ENCODE assay signal across 8 cellular contexts in genomic region chr4:80335226-80335553, GRCh38. TPM values are rescaled to one million over a fixed set of nuclear protein-coding genes. Genes with fewer than 3 reads are reported as not detected.
DNase-seq lines count a peak whose midpoint lies in the region; ATAC-seq and TF ChIP-seq lines count a peak whose summit lies in the region.

No MANE protein-coding gene starts in this region.

- H3K4me2 ChIP-seq in HCT116 (ENCODE audit: low read length) (peak overlapping the region; percentile 91), hepatocyte (peak overlapping the region; percentile 99), skeletal muscle satellite cell (ENCODE audit: low read length) (peak overlapping the region; percentile 94)

- H3K27me3 ChIP-seq in HCT116 (ENCODE audit: insufficient read depth, low read length) = peaks cover 47% of the 10 kb centered on the region
- H3K27me3 ChIP-seq in hepatocyte = peaks cover 44% of the 10 kb centered on the region
- H3K27me3 ChIP-seq in skeletal muscle satellite cell (ENCODE audit: control insufficient read depth, insufficient read depth, low read length) = no peaks in the 10 kb centered on the region

- no peak overlapping the region for H3K27ac ChIP-seq in HCT116 (ENCODE audit: low read depth, low read length)
- H3K27ac ChIP-seq in hepatocyte = no peak overlapping the region

- TF ChIP-seq CTCF in HCT116 (IDR thresholded peaks at IDR 0.05 in 2 of 3, conservative IDR thresholded peaks at IDR 0.05 in 1 of 3; ENCODE audit: borderline replicate concordance in 1 of 3, insufficient read depth in 1 of 3, low read depth in 2 of 3, low read length in 2 of 3) (no peak), hepatocyte (IDR thresholded peaks at IDR 0.05; ENCODE audit: poor library complexity) (no peak), GM20000 (IDR thresholded peaks at IDR 0.05; ENCODE audit: extremely low read depth, missing control alignments) (no peak)
- TF ChIP-seq CTCF in activated CD8-positive, alpha-beta T cell treated with anti-CD3 and anti-CD28 coated beads for 36 hours (IDR thresholded peaks at IDR 0.05) = no peak

- peaks cover 14% of the 10 kb centered on the region for H3K27me3 Mint-ChIP-seq in activated CD8-positive, alpha-beta T cell treated with anti-CD3 and anti-CD28 coated beads for 36 hours

- 17% methylated on average over 3 of the region's 3 CpGs for WGBS in hepatocyte (ENCODE audit: low lambda C conversion rate, missing lambda C conversion rate)

- CTCF ChIA-PET in HCT116 (lab: Charles Lee) = interaction anchor here (0.9 to 2.4 kb wide), 4 partner anchors 31 to 1382 kb away, joined by 3 to 25 read pairs (median 6); no protein-coding TSS in a partner anchor
- CTCF ChIA-PET in activated CD8-positive, alpha-beta T cell treated with anti-CD3 and anti-CD28 coated beads for 36 hours (lab: Charles Lee) = no interaction called here

- H3K4me3 Mint-ChIP-seq in activated CD8-positive, alpha-beta T cell treated with anti-CD3 and anti-CD28 coated beads for 36 hours = peak overlapping the region; percentile 75

- no peaks in the 10 kb centered on the region for H4K20me1 ChIP-seq in HCT116 (ENCODE audit: insufficient read depth)
- no peaks in the 10 kb centered on the region for H4K20me1 ChIP-seq in hepatocyte (ENCODE audit: insufficient read depth, poor library complexity, severe bottlenecking)

- no peak overlapping the region for H3K27ac Mint-ChIP-seq in activated CD8-positive, alpha-beta T cell treated with anti-CD3 and anti-CD28 coated beads for 36 hours

- no peaks in the 10 kb centered on the region for H3K9me3 ChIP-seq in HCT116 (ENCODE audit: control insufficient read depth in 1 of 2, insufficient read depth in 1 of 2, low read depth in 1 of 2, low read length in 2 of 2)
- H3K9me3 ChIP-seq in hepatocyte (ENCODE audit: low read depth) = no peaks in the 10 kb centered on the region
- H3K9me3 ChIP-seq in skeletal muscle satellite cell (replicated peaks; ENCODE audit: low read length) = no peaks in the 10 kb centered on the region

- H3K4me3 ChIP-seq in HCT116 (replicated peaks in 1 of 2; ENCODE audit: low read depth in 1 of 2, low read length in 2 of 2) (peak overlapping the region; percentile 43 to 56), hepatocyte (peak overlapping the region; percentile 48), skeletal muscle satellite cell (ENCODE audit: low read length) (peak overlapping the region; percentile 87)

- TF ChIP-seq RAD21 in HCT116 (IDR thresholded peaks at IDR 0.05; ENCODE audit: low read depth) = no peak

- no peak for ATAC-seq in HCT116
- ATAC-seq in activated CD8-positive, alpha-beta T cell treated with anti-CD3 and anti-CD28 coated beads for 36 hours = no peak
- no peak for ATAC-seq in HG03045 (IDR thresholded peaks at IDR 0.05; ENCODE audit: unreplicated experiment)
- ATAC-seq in HG03139 (IDR thresholded peaks at IDR 0.05; ENCODE audit: unreplicated experiment) = no peak

- RAD21 ChIA-PET in HCT116 (lab: Charles Lee; ENCODE audit: low non-redundant PET in 1 of 2, low total read pairs in 2 of 2, uncharacterized antibody in 2 of 2, unreplicated experiment in 2 of 2) = interaction anchor here in 1 of 2 experiments (0.7 kb wide), 1 partner anchor 150 kb away, joined by 4 read pairs; no protein-coding TSS in a partner anchor

- H3K79me2 ChIP-seq in HCT116 (ENCODE audit: insufficient read depth, low read length) = no peaks in the 10 kb centered on the region
- no peaks in the 10 kb centered on the region for H3K79me2 ChIP-seq in hepatocyte

- no peaks in the 10 kb centered on the region for H3K36me3 Mint-ChIP-seq in activated CD8-positive, alpha-beta T cell treated with anti-CD3 and anti-CD28 coated beads for 36 hours (ENCODE audit: low read depth)

- no peak overlapping the region for H3K9ac ChIP-seq in HCT116 (ENCODE audit: low read length)
- H3K9ac ChIP-seq in skeletal muscle satellite cell (ENCODE audit: low read depth, low read length) = peak overlapping the region; percentile 25

- H3K9me2 ChIP-seq in HCT116 (ENCODE audit: insufficient read depth) (no peaks in the 10 kb centered on the region), hepatocyte (replicated peaks; ENCODE audit: insufficient read depth) (no peaks in the 10 kb centered on the region)

- intact Hi-C loops in HCT116 (cut with micrococcal nuclease) = no loop called here
- intact Hi-C loops in activated CD8-positive, alpha-beta T cell treated with anti-CD3 and anti-CD28 coated beads for 36 hours (cut with micrococcal nuclease) = no loop called here

- BruUV-seq in HCT116 (replicated peaks; lab: Mats Ljungman, UMichigan) = no TSS peak

- H3K4me1 Mint-ChIP-seq in activated CD8-positive, alpha-beta T cell treated with anti-CD3 and anti-CD28 coated beads for 36 hours (ENCODE audit: low read depth) = peaks cover 8% of the 10 kb centered on the region

- TF ChIP-seq POLR2A in HCT116 (IDR thresholded peaks at IDR 0.05; ENCODE audit: borderline replicate concordance, extremely low read depth, insufficient read depth, insufficient read length) = no peak

- H3K36me3 ChIP-seq in HCT116 (ENCODE audit: control insufficient read depth in 1 of 2, insufficient read depth in 2 of 2, low read length in 2 of 2) (no peaks in the 10 kb centered on the region), hepatocyte (replicated peaks; ENCODE audit: insufficient read depth, low read depth) (no peaks in the 10 kb centered on the region), skeletal muscle satellite cell (ENCODE audit: insufficient read depth, low read length) (no peaks in the 10 kb centered on the region)

- H3K4me1 ChIP-seq in HCT116 (ENCODE audit: control insufficient read depth in 1 of 2, insufficient read depth in 2 of 2, low read length in 2 of 2) (peaks cover 0 to 14% of the 10 kb centered on the region in 2 experiments; a peak in 1 of 4 replicates), hepatocyte (ENCODE audit: insufficient read depth) (no peaks in the 10 kb centered on the region), skeletal muscle satellite cell (ENCODE audit: control insufficient read depth, insufficient read depth, low read length) (peaks cover 7% of the 10 kb centered on the region)

- POLR2A ChIA-PET in HCT116 (lab: Charles Lee) = no interaction called here
- POLR2A ChIA-PET in activated CD8-positive, alpha-beta T cell treated with anti-CD3 and anti-CD28 coated beads for 36 hours (lab: Charles Lee) = no interaction called here

- DNase-seq in HCT116 (ENCODE audit: low read depth, low spot score) (no peak), hepatocyte (ENCODE audit: low spot score) (no peak), GM20000 (ENCODE audit: low spot score) (no peak), DMS79 treated with DMSO at 0.1 percent for 48 hours (lab: John Stamatoyannopoulos, UW) (no peak)
- DNase-seq in activated CD8-positive, alpha-beta T cell treated with anti-CD3 and anti-CD28 coated beads for 36 hours = no peak

- no peaks in the 10 kb centered on the region for H3K9me3 Mint-ChIP-seq in activated CD8-positive, alpha-beta T cell treated with anti-CD3 and anti-CD28 coated beads for 36 hours

- H2AFZ ChIP-seq in HCT116 (ENCODE audit: low read depth, low read length, poor library complexity, severe bottlenecking) (peak overlapping the region; percentile 55), hepatocyte (peak overlapping the region; percentile 71)

TF ChIP-seq in HCT116, 20 proteins besides CTCF, POLR2A, EP300 and RAD21:
- TF ChIP-seq ATF3 (IDR thresholded peaks at IDR 0.05) = no peak

RNA-seq across cellular contexts. Expression of gene CFAP299, which starts 0.3 kb away (rescaled TPM):
- total RNA-seq in HCT116 (2021; ENCODE audit: unreplicated experiment) = not detected
- not detected in 2 replicates for polyA plus RNA-seq in HCT116 (2012)
- not detected for total RNA-seq in activated CD8-positive, alpha-beta T cell treated with anti-CD3 and anti-CD28 coated beads for 36 hours
- total RNA-seq in hepatocyte = 0.04 TPM in 1 of 2 replicates, not detected in the other
- not detected in 2 replicates for polyA plus RNA-seq in hepatocyte
- total RNA-seq in skeletal muscle satellite cell (2012; rRNA removed) = 0.51 and 2.2 TPM in 2 replicates
